9 cellular contexts compared by ENCODE assay signal in genomic region chr4:20249333-20249732, GRCh38. TPM values are rescaled to one million over a fixed set of nuclear protein-coding genes. Genes with fewer than 3 reads are reported as not detected.
DNase-seq lines count a peak whose midpoint lies in the region; ATAC-seq and TF ChIP-seq lines count a peak whose summit lies in the region.
"Had no signal": no experiment of that assay in that cellular context is flagged by ENCODE, and none has a peak within 500 bp of the region (broad histone marks: within the 10 kb centered on the region; RNA-seq: fewer than 3 reads in every experiment).

No MANE protein-coding gene starts in this region.

- H3K27ac Mint-ChIP-seq in activated CD4-positive, alpha-beta T cell treated with anti-CD3 and anti-CD28 coated beads, Interleukin-2, amount 10 ng/mL, durations not matched to agents 24 days and 14 days: no peak overlapping the region
- H3K27ac Mint-ChIP-seq: activated naive CD4-positive, alpha-beta T cell treated with anti-CD3 and anti-CD28 coated beads, Interleukin-2, amount 50 U/mL, for 24 hours had no signal

- in situ Hi-C loops in ACHN (cut with HindIII; ENCODE audit: low pct_ligation_motif_present, low pct_unique_long_range_greater_than_20kb, low sequenced_read_pairs): no loop called here

- H3K9me3 Mint-ChIP-seq in activated CD4-positive, alpha-beta T cell treated with anti-CD3 and anti-CD28 coated beads, Interleukin-2, amount 10 ng/mL, durations not matched to agents 24 days and 14 days: no peaks in the 10 kb centered on the region
- H3K9me3 Mint-ChIP-seq: activated naive CD4-positive, alpha-beta T cell treated with anti-CD3 and anti-CD28 coated beads, Interleukin-2, amount 50 U/mL, for 24 hours had no signal

- intact Hi-C loops in posterior vena cava (cut with DNase I): no loop called here
- intact Hi-C loops in activated CD4-positive, alpha-beta T cell treated with anti-CD3 and anti-CD28 coated beads, Interleukin-2, amount 10 ng/mL, durations not matched to agents 24 days and 14 days (cut with micrococcal nuclease): loop anchor here (5.0 kb wide), 1 partner anchor 1027 kb away; no protein-coding TSS in a partner anchor

- H3K36me3 ChIP-seq in HEK293 (ENCODE audit: control insufficient read depth in 2 of 2, insufficient read depth in 1 of 2, low read length in 2 of 2): peaks cover 0 to 18% of the 10 kb centered on the region in 2 experiments; a peak in 1 of 3 replicates
- no peaks in the 10 kb centered on the region for H3K36me3 ChIP-seq in WERI-Rb-1
- no peaks in the 10 kb centered on the region for H3K36me3 ChIP-seq in kidney epithelial cell (ENCODE audit: control insufficient read depth, insufficient read depth, low read length)

- no peaks in the 10 kb centered on the region for H3K9me3 ChIP-seq in HEK293 (ENCODE audit: control insufficient read depth, insufficient read depth, low read depth, low read length)
- H3K9me3 ChIP-seq in WERI-Rb-1 (ENCODE audit: severe bottlenecking): no peaks in the 10 kb centered on the region

- H3K27me3 ChIP-seq in WERI-Rb-1 (ENCODE audit: insufficient read depth, low read depth, severe bottlenecking) (peaks cover 28% of the 10 kb centered on the region), kidney epithelial cell (ENCODE audit: control insufficient read depth, insufficient read depth, low read length) (peaks cover 10% of the 10 kb centered on the region)

- POLR2A ChIA-PET in HEK293 (lab: Yijun Ruan, JAX): no interaction called here

- H3K36me3 Mint-ChIP-seq in activated CD4-positive, alpha-beta T cell treated with anti-CD3 and anti-CD28 coated beads, Interleukin-2, amount 10 ng/mL, durations not matched to agents 24 days and 14 days (ENCODE audit: low read depth): no peaks in the 10 kb centered on the region
- H3K36me3 Mint-ChIP-seq: activated naive CD4-positive, alpha-beta T cell treated with anti-CD3 and anti-CD28 coated beads, Interleukin-2, amount 50 U/mL, for 24 hours had no signal

- CTCF ChIA-PET in HEK293 (lab: Yijun Ruan, JAX): interaction anchor here (0.8 kb wide), 1 partner anchor 1559 kb away, joined by 6 read pairs; no protein-coding TSS in a partner anchor

- ATAC-seq in GM21786 (IDR thresholded peaks at IDR 0.05; ENCODE audit: unreplicated experiment) (no peak), GM21447 (IDR thresholded peaks at IDR 0.05; ENCODE audit: unreplicated experiment) (no peak)

- H3K27me3 Mint-ChIP-seq in activated CD4-positive, alpha-beta T cell treated with anti-CD3 and anti-CD28 coated beads, Interleukin-2, amount 10 ng/mL, durations not matched to agents 24 days and 14 days: peaks cover 28% of the 10 kb centered on the region

- H3K4me3 Mint-ChIP-seq in activated CD4-positive, alpha-beta T cell treated with anti-CD3 and anti-CD28 coated beads, Interleukin-2, amount 10 ng/mL, durations not matched to agents 24 days and 14 days: no peak overlapping the region
- H3K4me3 Mint-ChIP-seq: activated naive CD4-positive, alpha-beta T cell treated with anti-CD3 and anti-CD28 coated beads, Interleukin-2, amount 50 U/mL, for 24 hours had no signal

- TF ChIP-seq CTCF in HEK293 (tag by site-specific recombination; IDR thresholded peaks at IDR 0.05) (no peak), WERI-Rb-1 (IDR thresholded peaks at IDR 0.05; ENCODE audit: low read depth, low read length) (peak; percentile 56), kidney epithelial cell (IDR thresholded peaks at IDR 0.05; ENCODE audit: insufficient read depth, low read length, poor library complexity, severe bottlenecking) (peak; percentile 58)

- H3K27ac ChIP-seq in HEK293 (ENCODE audit: extremely low read depth, low read depth, low read length) (no peak overlapping the region), WERI-Rb-1 (no peak overlapping the region)

- peak; percentile 57 for DNase-seq in ACHN
- DNase-seq in WERI-Rb-1: peak; percentile 20
- DNase-seq in kidney epithelial cell (ENCODE audit: low read depth): no peak
- no peak for DNase-seq in posterior vena cava (ENCODE audit: low spot score)
- no peak for DNase-seq in activated CD4-positive, alpha-beta T cell treated with anti-CD3 and anti-CD28 coated beads, Interleukin-2, amount 10 ng/mL, durations not matched to agents 24 days and 14 days

- peaks cover 8% of the 10 kb centered on the region for H3K4me1 Mint-ChIP-seq in activated CD4-positive, alpha-beta T cell treated with anti-CD3 and anti-CD28 coated beads, Interleukin-2, amount 10 ng/mL, durations not matched to agents 24 days and 14 days

- no peak overlapping the region for H3K4me3 ChIP-seq in HEK293 (ENCODE audit: low read depth, low read length)
- H3K4me3 ChIP-seq in WERI-Rb-1 (ENCODE audit: low read depth, low read length): no peak overlapping the region
- no peak overlapping the region for H3K4me3 ChIP-seq in kidney epithelial cell (ENCODE audit: low read depth, low read length)

- 0 out of 2 replicates have a peak, but pooled peaks cover 3% of the 10 kb centered on the region for H3K4me1 ChIP-seq in HEK293 (ENCODE audit: control insufficient read depth, insufficient read depth, low read length)

TF ChIP-seq in HEK293, 187 proteins besides CTCF, POLR2A, EP300 and RAD21:
- TF ChIP-seq ZNF10 (tag by site-specific recombination; IDR thresholded peaks at IDR 0.05): 0 out of 2 replicates have a peak, but pooled peaks have one; percentile 12
- TF ChIP-seq ZNF654 (tag by site-specific recombination; IDR thresholded peaks at IDR 0.05; ENCODE audit: low read depth): peak; percentile 29; the same call in 1 of the 2 replicates
- TF ChIP-seq ZFP41 (tag by site-specific recombination; IDR thresholded peaks at IDR 0.05; ENCODE audit: borderline replicate concordance): no peak

RNA-seq across cellular contexts. Expression of gene SLIT2, which starts 2.4 kb away (rescaled TPM):
- total RNA-seq in kidney epithelial cell: 4.0 and 6.0 TPM in 2 replicates
- 10 to 100 TPM; 29.6 to 55.5 TPM for total RNA-seq in posterior vena cava
- 0.07 TPM in 2 replicates for total RNA-seq in activated CD4-positive, alpha-beta T cell treated with anti-CD3 and anti-CD28 coated beads, Interleukin-2, amount 10 ng/mL, durations not matched to agents 24 days and 14 days

Comparison
In these comparisons a context has a peak if more than half of its experiments do, and no peak if none do; other contexts are left out.
1. DNase-seq: peak in ACHN (single experiment) and WERI-Rb-1 (single experiment); none in kidney epithelial cell (single experiment), posterior vena cava (single experiment) and activated CD4-positive, alpha-beta T cell treated with anti-CD3 and anti-CD28 coated beads, Interleukin-2, amount 10 ng/mL, durations not matched to agents 24 days and 14 days (single experiment).